ENCODE assay signal across 8 cellular contexts in genomic region chr21:41369105-41369914, GRCh38. TPM values are rescaled to one million over a fixed set of nuclear protein-coding genes. Genes with fewer than 3 reads are reported as not detected.
A peak's percentile ranks its signal among the peaks of the same experiment; 100 is the strongest.
DNase-seq lines count a peak whose midpoint lies in the region; ATAC-seq, FAIRE-seq and TF ChIP-seq lines count a peak whose summit lies in the region.

No MANE protein-coding gene starts in this region.

- POLR2A ChIA-PET in BJ (lab: Charles Lee) = no interaction called here

- peaks cover 3% of the 10 kb centered on the region for H3K9me3 ChIP-seq in iPS-18c (ENCODE audit: control insufficient read depth, insufficient read depth, low read length)

- no peaks in the 10 kb centered on the region for H3K36me3 ChIP-seq in BJ (ENCODE audit: control insufficient read depth, insufficient read depth, low read length)

- peak; percentile 18; the same call in 1 of the 2 replicates for TF ChIP-seq CTCF in BJ (IDR thresholded peaks at IDR 0.05; ENCODE audit: insufficient read depth, low read depth, low read length)

- ATAC-seq in GM21367 (IDR thresholded peaks at IDR 0.05; ENCODE audit: unreplicated experiment) = peak; percentile 31
- no peak for ATAC-seq in GM19452 (IDR thresholded peaks at IDR 0.05; ENCODE audit: unreplicated experiment)

- no peak for FAIRE-seq in RCC 7860 (lab: Jason Lieb, UNC)

- H3K27me3 ChIP-seq in BJ (ENCODE audit: control insufficient read depth, insufficient read depth, low read length) = no peaks in the 10 kb centered on the region; the same call in 1 of the 2 replicates

- H3K4me3 ChIP-seq in BJ (ENCODE audit: low read depth, low read length) (no peak overlapping the region), iPS-18c (ENCODE audit: insufficient read depth, low read depth, low read length) (peak overlapping the region; percentile 51)

- DNase-seq in BJ (ENCODE audit: low read depth) (no peak), NCI-H526 treated with DMSO at 0.1 percent for 48 hours (lab: John Stamatoyannopoulos, UW) (peak; percentile 59), RCC 7860 (ENCODE audit: low spot score) (no peak)
- DNase-seq in activated naive CD4-positive, alpha-beta T cell treated with anti-CD3 and anti-CD28 coated beads, Interleukin-2, amount 50 U/mL, for 16 hours = peak; percentile 38
- peak; percentile 21 to 30 for DNase-seq in stimulated activated CD4-positive, alpha-beta T cell treated with anti-CD3 and anti-CD28 coated beads, Interleukin-4, amount 100 ng/mL, for 4 hours

- CTCF ChIA-PET in BJ (lab: Yijun Ruan, JAX) = interaction anchor here (0.7 kb wide), 2 partner anchors 9 to 91 kb away, joined by 3 to 4 read pairs; no protein-coding TSS in a partner anchor

RNA-seq across cellular contexts. Expression of gene MX2, which starts 7.5 kb away (rescaled TPM):
- polyA plus RNA-seq in BJ (2011; rRNA removed) = 4.1 and 5.1 TPM in 2 replicates
- polyA minus RNA-seq in BJ (2011; rRNA and poly(A)+ RNA removed) = 2.3 and 2.4 TPM in 2 replicates

RNA-seq across cellular contexts. Expression of gene FAM3B, which starts 52.7 kb away (rescaled TPM):
- not detected in 2 replicates for polyA plus RNA-seq in BJ (2011; rRNA removed)
- not detected in 2 replicates for polyA minus RNA-seq in BJ (2011; rRNA and poly(A)+ RNA removed)

RNA-seq across cellular contexts. Expression of gene MX1, which starts 56.7 kb away (rescaled TPM):
- 5.9 and 7.2 TPM in 2 replicates for polyA plus RNA-seq in BJ (2011; rRNA removed)
- polyA minus RNA-seq in BJ (2011; rRNA and poly(A)+ RNA removed) = 6.2 and 7.6 TPM in 2 replicates

Comparison
In these comparisons a context has a peak if more than half of its experiments do, and no peak if none do; other contexts are left out.
1. DNase-seq: peak in NCI-H526 treated with DMSO at 0.1 percent for 48 hours (single experiment), activated naive CD4-positive, alpha-beta T cell treated with anti-CD3 and anti-CD28 coated beads, Interleukin-2, amount 50 U/mL, for 16 hours (single experiment) and stimulated activated CD4-positive, alpha-beta T cell treated with anti-CD3 and anti-CD28 coated beads, Interleukin-4, amount 100 ng/mL, for 4 hours (2 of 2); none in BJ (single experiment) and RCC 7860 (single experiment).